ENCODE assay signal across 20 cellular contexts in the genomic region with DNA sequence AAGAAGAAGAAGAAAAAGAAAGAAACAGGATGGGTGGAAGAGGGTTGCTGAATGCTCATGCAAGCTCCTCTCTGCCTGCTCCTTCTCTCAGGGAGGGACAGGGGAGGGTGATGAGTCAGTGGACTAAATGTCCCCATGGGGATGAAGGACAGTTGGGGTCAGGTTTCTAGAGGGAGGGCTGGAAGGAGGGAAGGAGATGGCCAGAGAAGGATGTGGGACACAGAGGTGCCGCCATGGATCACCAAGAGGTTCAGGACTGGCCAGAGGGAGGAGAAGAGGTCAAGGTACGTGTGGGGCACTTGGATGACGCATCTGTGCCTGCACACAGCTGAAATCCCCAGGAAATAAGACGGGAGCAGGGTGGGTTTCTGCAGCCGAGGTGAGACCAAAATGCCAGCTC.
A peak's percentile ranks its signal among the peaks of the same experiment; 100 is the strongest.
DNase-seq lines count a peak whose midpoint lies in the region; ATAC-seq and TF ChIP-seq lines count a peak whose summit lies in the region.
"Had no signal": no experiment of that assay in that cellular context is flagged by ENCODE, and none has a peak within 500 bp of the region (broad histone marks: within the 10 kb centered on the region; RNA-seq: fewer than 3 reads in every experiment).

No MANE protein-coding gene starts in this region.

- H3K36me3 ChIP-seq in left lung = no peaks in the 10 kb centered on the region
- H3K36me3 ChIP-seq: colonic mucosa had no signal

- no peaks in the 10 kb centered on the region for H3K9me3 ChIP-seq in left lung
- H3K9me3 ChIP-seq: colonic mucosa, tibial artery had no signal

- no peak for TF ChIP-seq CTCF in RWPE1 (conservative IDR thresholded peaks at IDR 0.05; ENCODE audit: low read depth)
- TF ChIP-seq CTCF in glutamatergic neuron (IDR thresholded peaks at IDR 0.05; ENCODE audit: partially characterized antibody, unreplicated experiment) = no peak
- no peak for TF ChIP-seq CTCF in osteocyte (IDR thresholded peaks at IDR 0.05)
- TF ChIP-seq CTCF in left lung (IDR thresholded peaks at IDR 0.05) = no peak

- POLR2A ChIA-PET in RWPE1 (lab: Yijun Ruan, JAX; ENCODE audit: low non-redundant PET) = no interaction called here

- H3K27ac ChIP-seq in RWPE1 = peak overlapping the region; percentile 60
- H3K27ac ChIP-seq in left lung = no peak overlapping the region
- H3K27ac ChIP-seq: colonic mucosa, tibial artery had no signal

- peak; percentile 20 for DNase-seq in EH (ENCODE audit: low read depth)
- DNase-seq in RWPE1 (ENCODE audit: low spot score) = no peak
- DNase-seq in glutamatergic neuron = no peak
- no peak for DNase-seq in osteocyte (ENCODE audit: extremely low spot score, unreplicated experiment)
- no peak for DNase-seq in germinal center (ENCODE audit: low spot score)
- DNase-seq in left lung = no peak
- DNase-seq: activated CD8-positive, alpha-beta memory T cell treated with anti-CD3 and anti-CD28 coated beads for 24 hours; activated T-cell treated with anti-CD3 and anti-CD28 coated beads, Interleukin-2, amount 50 U/mL, for 48 hours; colonic mucosa; EL; NCI-H1436; NCI-H748 treated with DMSO at 0.1 percent for 48 hours; retina; T-helper 9 cell; tibial artery had no signal

- no peaks in the 10 kb centered on the region for H3K4me1 ChIP-seq in left lung
- H3K4me1 ChIP-seq: colonic mucosa, tibial artery had no signal

- no peaks in the 10 kb centered on the region for H3K36me3 Mint-ChIP-seq in glutamatergic neuron (ENCODE audit: unreplicated experiment)
- H3K36me3 Mint-ChIP-seq in osteocyte (ENCODE audit: unreplicated experiment) = peaks cover 4% of the 10 kb centered on the region
- H3K36me3 Mint-ChIP-seq: activated naive CD4-positive, alpha-beta T cell treated with anti-CD3 and anti-CD28 coated beads, Interleukin-2, amount 50 U/mL, for 24 hours; stimulated activated memory B cell treated with anti-CD40 and anti-IgM and Interleukin-4, amounts not matched to agents 10 μg/mL and 1 μg/mL and 100 μg/mL, for 72 hours had no signal

- H3K27me3 Mint-ChIP-seq in glutamatergic neuron (ENCODE audit: unreplicated experiment) (peaks cover 9% of the 10 kb centered on the region), osteocyte (ENCODE audit: unreplicated experiment) (no peaks in the 10 kb centered on the region)
- H3K27me3 Mint-ChIP-seq: activated naive CD4-positive, alpha-beta T cell treated with anti-CD3 and anti-CD28 coated beads, Interleukin-2, amount 50 U/mL, for 24 hours had no signal

- H3K4me3 Mint-ChIP-seq in glutamatergic neuron (ENCODE audit: unreplicated experiment) (peak overlapping the region; percentile 47), osteocyte (ENCODE audit: unreplicated experiment) (no peak overlapping the region)
- H3K4me3 Mint-ChIP-seq: activated naive CD4-positive, alpha-beta T cell treated with anti-CD3 and anti-CD28 coated beads, Interleukin-2, amount 50 U/mL, for 24 hours; stimulated activated memory B cell treated with anti-CD40 and anti-IgM and Interleukin-4, amounts not matched to agents 10 μg/mL and 1 μg/mL and 100 μg/mL, for 72 hours had no signal

- ATAC-seq in HG03039 (IDR thresholded peaks at IDR 0.05; ENCODE audit: unreplicated experiment) (no peak), GM19035 (IDR thresholded peaks at IDR 0.05; ENCODE audit: unreplicated experiment) (no peak), left lung (no peak)
- ATAC-seq: stimulated activated memory B cell treated with anti-CD40 and anti-IgM and Interleukin-4, amounts not matched to agents 10 μg/mL and 1 μg/mL and 100 μg/mL, for 72 hours had no signal

- intact Hi-C loops in left lung (cut with DNase I) = loop anchor here in 1 of 2 donors (10.0 kb wide), 1 partner anchor 124 kb away; no protein-coding TSS in a partner anchor

- H3K27me3 ChIP-seq in left lung = no peaks in the 10 kb centered on the region
- H3K27me3 ChIP-seq: colonic mucosa, tibial artery had no signal

- H3K9me3 Mint-ChIP-seq in glutamatergic neuron (ENCODE audit: unreplicated experiment) (peaks cover 6% of the 10 kb centered on the region), osteocyte (ENCODE audit: unreplicated experiment) (no peaks in the 10 kb centered on the region)
- H3K9me3 Mint-ChIP-seq: activated naive CD4-positive, alpha-beta T cell treated with anti-CD3 and anti-CD28 coated beads, Interleukin-2, amount 50 U/mL, for 24 hours; stimulated activated memory B cell treated with anti-CD40 and anti-IgM and Interleukin-4, amounts not matched to agents 10 μg/mL and 1 μg/mL and 100 μg/mL, for 72 hours had no signal

- CTCF ChIA-PET in RWPE1 (lab: Yijun Ruan, JAX) = interaction anchor here (0.6 kb wide), 1 partner anchor 90 kb away, joined by 3 read pairs; no protein-coding TSS in a partner anchor

- H3K4me3 ChIP-seq in left lung = no peak overlapping the region
- H3K4me3 ChIP-seq: colonic mucosa, SK-N-MC, tibial artery had no signal

- H3K27ac Mint-ChIP-seq in glutamatergic neuron (ENCODE audit: unreplicated experiment) (no peak overlapping the region), osteocyte (ENCODE audit: unreplicated experiment) (peak overlapping the region; percentile 12)
- H3K27ac Mint-ChIP-seq: activated naive CD4-positive, alpha-beta T cell treated with anti-CD3 and anti-CD28 coated beads, Interleukin-2, amount 50 U/mL, for 24 hours; stimulated activated memory B cell treated with anti-CD40 and anti-IgM and Interleukin-4, amounts not matched to agents 10 μg/mL and 1 μg/mL and 100 μg/mL, for 72 hours had no signal

- H3K4me1 Mint-ChIP-seq in glutamatergic neuron (ENCODE audit: low read depth, unreplicated experiment) (peaks cover 4% of the 10 kb centered on the region), osteocyte (ENCODE audit: unreplicated experiment) (peaks cover 15% of the 10 kb centered on the region)
- H3K4me1 Mint-ChIP-seq: stimulated activated memory B cell treated with anti-CD40 and anti-IgM and Interleukin-4, amounts not matched to agents 10 μg/mL and 1 μg/mL and 100 μg/mL, for 72 hours had no signal
